12 cellular contexts compared by ENCODE assay signal in the genomic region with DNA sequence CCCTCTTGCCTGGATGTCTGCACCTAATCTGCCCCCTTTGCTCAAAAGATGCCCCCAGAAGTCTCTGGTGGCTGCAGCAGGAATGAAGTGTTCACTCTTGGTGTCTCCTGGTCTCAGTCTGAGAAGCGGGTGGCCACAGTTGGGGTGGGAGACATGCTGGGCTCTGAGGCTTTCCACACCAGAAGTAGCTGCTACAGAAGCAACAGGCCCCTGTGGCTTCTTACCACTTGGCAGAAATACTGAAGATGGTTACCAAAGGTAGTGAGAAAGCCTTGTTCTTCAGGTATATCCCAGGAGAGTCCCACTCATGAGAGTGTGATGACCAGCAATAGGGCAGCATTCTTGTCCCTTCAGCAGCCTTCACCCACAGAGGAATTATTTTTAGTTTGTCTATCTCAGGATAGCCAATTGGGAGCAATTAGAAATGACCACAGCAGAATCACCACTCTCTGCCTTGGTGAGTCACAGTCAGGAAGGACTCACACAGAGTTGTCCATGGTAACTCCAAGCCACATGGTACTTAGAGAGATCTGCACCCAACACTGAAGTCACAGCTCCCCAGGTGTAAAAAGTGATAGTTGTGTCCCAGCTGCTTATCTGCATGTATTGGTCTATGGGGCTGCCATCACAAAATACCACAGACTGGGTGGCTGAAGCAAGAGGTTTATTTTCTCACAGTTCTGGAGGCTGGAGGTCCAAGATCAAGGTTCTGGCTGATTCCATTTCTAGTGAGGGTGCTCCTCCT.
DNase-seq lines count a peak whose midpoint lies in the region; ATAC-seq and TF ChIP-seq lines count a peak whose summit lies in the region.
"Had no signal": no experiment of that assay in that cellular context is flagged by ENCODE, and none has a peak within 500 bp of the region (broad histone marks: within the 10 kb centered on the region; RNA-seq: fewer than 3 reads in every experiment).

No MANE protein-coding gene starts in this region.

- WGBS in IMR-90 (ENCODE audit: extremely low coverage in 2 of 2, insufficient read length in 1 of 2), 2 experiments = no CpG with 5 or more reads among the region's 1 CpG
- WGBS in mesenchymal stem cell = 100% methylated on average over 1 of the region's 1 CpG
- no CpG with 5 or more reads among the region's 1 CpG for WGBS in gastroesophageal sphincter (ENCODE audit: low coverage in 1 of 2), 2 donors

- 0 out of 2 replicates have a peak, but pooled peaks cover 5% of the 10 kb centered on the region for H3K27me3 ChIP-seq in IMR-90 (ENCODE audit: control insufficient read depth, insufficient read depth, low read length)
- peaks cover 0 to 27% of the 10 kb centered on the region in 2 experiments for H3K27me3 ChIP-seq in mesenchymal stem cell (ENCODE audit: control insufficient read depth in 1 of 2, insufficient read depth in 1 of 2, low read length in 2 of 2)
- no peaks in the 10 kb centered on the region for H3K27me3 ChIP-seq in gastroesophageal sphincter
- H3K27me3 ChIP-seq: ascending aorta had no signal

- ATAC-seq in IMR-90 (ENCODE audit: low read depth) (peak; percentile 84), gastroesophageal sphincter (no peak), esophagus mucosa (no peak)
- peak; percentile 5 for ATAC-seq in activated T-helper 17 cell treated with anti-CD3 and anti-CD28 coated beads, Interleukin-2, amount 50 U/mL, for 72 hours (replicated peaks)
- no peak for ATAC-seq in stimulated activated naive CD8-positive, alpha-beta T cell treated with anti-CD3 and anti-CD28 coated beads, Interleukin-15, Interleukin-2, amounts not matched to agents 100 U/mL and 50 U/mL, for 24 hours

- TF ChIP-seq CTCF in IMR-90 (conservative IDR thresholded peaks at IDR 0.05; ENCODE audit: low read depth, low read length) (no peak), gastroesophageal sphincter (IDR thresholded peaks at IDR 0.05) (no peak)

- TF ChIP-seq POLR2A in IMR-90 (IDR thresholded peaks at IDR 0.05; ENCODE audit: low read depth, low read length) = no peak
- no peak for TF ChIP-seq POLR2A in gastroesophageal sphincter (IDR thresholded peaks at IDR 0.05)

- H3K27ac Mint-ChIP-seq in activated T-helper 17 cell treated with anti-CD3 and anti-CD28 coated beads, Interleukin-2, amount 50 U/mL, for 72 hours = peak overlapping the region; percentile 97

- no peak overlapping the region for H2BK120ac ChIP-seq in IMR-90 (ENCODE audit: low read depth, low read length)
- H2BK120ac ChIP-seq in mesenchymal stem cell (ENCODE audit: low read depth, low read length) = no peak overlapping the region

- H2BK5ac ChIP-seq in IMR-90 (ENCODE audit: low read depth, low read length, poor library complexity, severe bottlenecking) = no peak overlapping the region
- H2BK5ac ChIP-seq in mesenchymal stem cell (ENCODE audit: low read depth, low read length, poor library complexity, severe bottlenecking) = no peak overlapping the region

- H2BK12ac ChIP-seq in mesenchymal stem cell (ENCODE audit: low read length in 2 of 2) = no peak overlapping the region

- no peaks in the 10 kb centered on the region for H3K27me3 Mint-ChIP-seq in activated T-helper 17 cell treated with anti-CD3 and anti-CD28 coated beads, Interleukin-2, amount 50 U/mL, for 72 hours

- dilution Hi-C loops in IMR-90 (cut with HindIII; ENCODE audit: low sequenced_read_pairs, unreplicated experiment) = no loop called here

- H3K14ac ChIP-seq in IMR-90 (replicated peaks; ENCODE audit: low read depth, low read length) (no peak overlapping the region), mesenchymal stem cell (ENCODE audit: low read length in 2 of 2) (no peak overlapping the region)

- TF ChIP-seq EP300 in gastroesophageal sphincter (IDR thresholded peaks at IDR 0.05) = no peak

- H3K79me1 ChIP-seq in IMR-90 (ENCODE audit: low read depth in 1 of 2, low read length in 2 of 2) (no peaks in the 10 kb centered on the region), mesenchymal stem cell (replicated peaks; ENCODE audit: low read length, poor library complexity, severe bottlenecking) (no peaks in the 10 kb centered on the region)

- H3K27ac ChIP-seq in IMR-90 (ENCODE audit: insufficient read depth, low read length) = no peak overlapping the region
- H3K27ac ChIP-seq in mesenchymal stem cell (ENCODE audit: low read length, poor library complexity, severe bottlenecking) = no peak overlapping the region
- H3K27ac ChIP-seq in gastroesophageal sphincter = no peak overlapping the region
- H3K27ac ChIP-seq: ascending aorta had no signal

- H3K4ac ChIP-seq in IMR-90 (ENCODE audit: low read depth, low read length) (no peak overlapping the region), mesenchymal stem cell (ENCODE audit: low read depth in 1 of 2, low read length in 2 of 2) (no peak overlapping the region)

- H3K56ac ChIP-seq in IMR-90 (ENCODE audit: extremely low read depth, insufficient read depth, low read length) = no peak overlapping the region

- peaks cover 47% of the 10 kb centered on the region for H3K4me1 Mint-ChIP-seq in activated T-helper 17 cell treated with anti-CD3 and anti-CD28 coated beads, Interleukin-2, amount 50 U/mL, for 72 hours

- CTCF ChIA-PET in IMR-90 (lab: Yijun Ruan, JAX) = interaction anchor here (0.9 kb wide), 1 partner anchor 33 kb away, joined by 5 read pairs; no protein-coding TSS in a partner anchor

- H4K91ac ChIP-seq in IMR-90 (ENCODE audit: insufficient read depth, low read depth, low read length) = no peak overlapping the region
- H4K91ac ChIP-seq in mesenchymal stem cell (ENCODE audit: low read length) = no peak overlapping the region

- H3K9me1 ChIP-seq in IMR-90 (ENCODE audit: insufficient read depth, low read length) = no peaks in the 10 kb centered on the region

- H3K4me2 ChIP-seq in IMR-90 (ENCODE audit: low read depth, low read length) = no peak overlapping the region
- no peak overlapping the region for H3K4me2 ChIP-seq in mesenchymal stem cell (ENCODE audit: low read length, poor library complexity, severe bottlenecking)

- H3K9ac ChIP-seq in IMR-90 (ENCODE audit: low read depth, low read length) (no peak overlapping the region), mesenchymal stem cell (ENCODE audit: low read length) (peak overlapping the region; percentile 34)

- H3K36me3 ChIP-seq in IMR-90 (ENCODE audit: control insufficient read depth, insufficient read depth, low read length) (no peaks in the 10 kb centered on the region), mesenchymal stem cell (ENCODE audit: control insufficient read depth in 1 of 2, insufficient read depth in 2 of 2, low read depth in 1 of 2, low read length in 2 of 2) (no peaks in the 10 kb centered on the region), gastroesophageal sphincter (no peaks in the 10 kb centered on the region)
- H3K36me3 ChIP-seq: ascending aorta had no signal

- H4K8ac ChIP-seq in IMR-90 (ENCODE audit: low read depth in 2 of 2, low read length in 2 of 2) (no peak overlapping the region), mesenchymal stem cell (ENCODE audit: low read length) (no peak overlapping the region)

- no peak overlapping the region for H2BK15ac ChIP-seq in IMR-90 (ENCODE audit: low read depth, low read length)
- H2BK15ac ChIP-seq in mesenchymal stem cell (ENCODE audit: low read depth, poor library complexity, severe bottlenecking) = no peak overlapping the region

- no peaks in the 10 kb centered on the region; the same call in 1 of the 2 replicates for H4K20me1 ChIP-seq in IMR-90 (ENCODE audit: insufficient read depth, low read length)

- no peak overlapping the region for H2AK9ac ChIP-seq in IMR-90 (replicated peaks; ENCODE audit: low read depth, low read length, poor library complexity)

- TF ChIP-seq RAD21 in IMR-90 (IDR thresholded peaks at IDR 0.05; ENCODE audit: low read length) = no peak

- intact Hi-C loops in IMR-90 (cut with micrococcal nuclease) = loop anchor here (10.0 kb wide), 1 partner anchor 173 kb away; a partner anchor contains a TSS

- in situ Hi-C loops in IMR-90 (cut with MboI; ENCODE audit: low sequenced_read_pairs) = no loop called here

- POLR2A ChIA-PET in IMR-90 (lab: Charles Lee; ENCODE audit: unreplicated experiment) = no interaction called here

- peak overlapping the region; percentile 83 for H3K4me3 Mint-ChIP-seq in activated T-helper 17 cell treated with anti-CD3 and anti-CD28 coated beads, Interleukin-2, amount 50 U/mL, for 72 hours

- peaks cover 13% of the 10 kb centered on the region for H3K36me3 Mint-ChIP-seq in activated T-helper 17 cell treated with anti-CD3 and anti-CD28 coated beads, Interleukin-2, amount 50 U/mL, for 72 hours (ENCODE audit: low read depth)

- H3K9me3 ChIP-seq in IMR-90 (ENCODE audit: control insufficient read depth, insufficient read depth, low read length) (peaks cover 7% of the 10 kb centered on the region; the same call in 1 of the 2 replicates), mesenchymal stem cell (ENCODE audit: control insufficient read depth, low read length) (peaks cover 11% of the 10 kb centered on the region), gastroesophageal sphincter (peaks cover 0 to 6% (median 0%) of the 10 kb centered on the region in 3 donors)
- H3K9me3 ChIP-seq: ascending aorta had no signal

- DNase-seq in Daoy (ENCODE audit: low read depth) = peak; percentile 42
- DNase-seq in IMR-90 = peak; percentile 64
- DNase-seq in mesenchymal stem cell = peak; percentile 75
- no peak for DNase-seq in stimulated activated naive CD8-positive, alpha-beta T cell treated with anti-CD3 and anti-CD28 coated beads, Interleukin-15, Interleukin-2, amounts not matched to agents 100 U/mL and 50 U/mL, for 24 hours
- no peak for DNase-seq in stimulated activated CD4-positive, alpha-beta T cell treated with anti-CD3 and anti-CD28 coated beads, Interleukin-4, amount 100 ng/mL, for 24 hours
- DNase-seq: activated CD8-positive, alpha-beta memory T cell treated with anti-CD3 and anti-CD28 coated beads for 24 hours; DMS153; NCI-H345 had no signal

- H3K4me3 ChIP-seq in IMR-90 (ENCODE audit: insufficient read depth, low read depth, low read length) (no peak overlapping the region), mesenchymal stem cell (ENCODE audit: insufficient read depth in 1 of 2, low read depth in 1 of 2, low read length in 2 of 2) (no peak overlapping the region), gastroesophageal sphincter (no peak overlapping the region)
- H3K4me3 ChIP-seq: ascending aorta had no signal

- H3K4me1 ChIP-seq in IMR-90 (ENCODE audit: control insufficient read depth, insufficient read depth, low read length) = peaks cover 3% of the 10 kb centered on the region
- peaks cover 3% of the 10 kb centered on the region for H3K4me1 ChIP-seq in mesenchymal stem cell (ENCODE audit: control insufficient read depth, insufficient read depth, low read depth, low read length)
- H3K4me1 ChIP-seq in gastroesophageal sphincter = no peaks in the 10 kb centered on the region

- no TSS peak for BruUV-seq in IMR-90 (replicated peaks; lab: Mats Ljungman, UMichigan)

- H2AFZ ChIP-seq in IMR-90 (replicated peaks; ENCODE audit: low read length, poor library complexity) = peak overlapping the region; percentile 50
- H2AFZ ChIP-seq in mesenchymal stem cell (ENCODE audit: low read depth, low read length) = no peak overlapping the region

- H3K23ac ChIP-seq in IMR-90 (ENCODE audit: low read depth, low read length) (no peak overlapping the region), mesenchymal stem cell (ENCODE audit: low read length in 2 of 2) (no peak overlapping the region)

- H2BK20ac ChIP-seq in IMR-90 (ENCODE audit: low read depth, low read length) = no peak overlapping the region

- H3K18ac ChIP-seq in IMR-90 (ENCODE audit: low read depth, low read length) (no peak overlapping the region), mesenchymal stem cell (ENCODE audit: low read depth in 1 of 2, low read length in 2 of 2) (no peak overlapping the region)

- no peak overlapping the region for H2AK5ac ChIP-seq in IMR-90 (ENCODE audit: low read depth, low read length)
- H2AK5ac ChIP-seq in mesenchymal stem cell (ENCODE audit: low read length, severe bottlenecking) = no peak overlapping the region

- no peak overlapping the region for H4K5ac ChIP-seq in IMR-90 (ENCODE audit: low read depth, low read length)

- H3K9me3 Mint-ChIP-seq in activated T-helper 17 cell treated with anti-CD3 and anti-CD28 coated beads, Interleukin-2, amount 50 U/mL, for 72 hours = peaks cover 6% of the 10 kb centered on the region

Comparison
In these comparisons a context has a peak if more than half of its experiments do, and no peak if none do; other contexts are left out.
1. DNase-seq: peak in Daoy (single experiment), IMR-90 (single experiment) and mesenchymal stem cell (single experiment); none in stimulated activated naive CD8-positive, alpha-beta T cell treated with anti-CD3 and anti-CD28 coated beads, Interleukin-15, Interleukin-2, amounts not matched to agents 100 U/mL and 50 U/mL, for 24 hours (single experiment) and stimulated activated CD4-positive, alpha-beta T cell treated with anti-CD3 and anti-CD28 coated beads, Interleukin-4, amount 100 ng/mL, for 24 hours (single experiment).
2. ATAC-seq: peak in IMR-90 (single experiment) and activated T-helper 17 cell treated with anti-CD3 and anti-CD28 coated beads, Interleukin-2, amount 50 U/mL, for 72 hours (single experiment); none in stimulated activated naive CD8-positive, alpha-beta T cell treated with anti-CD3 and anti-CD28 coated beads, Interleukin-15, Interleukin-2, amounts not matched to agents 100 U/mL and 50 U/mL, for 24 hours (single experiment), gastroesophageal sphincter (single experiment) and esophagus mucosa (single experiment).